ENCODE assay signal across 9 cellular contexts in the genomic region with DNA sequence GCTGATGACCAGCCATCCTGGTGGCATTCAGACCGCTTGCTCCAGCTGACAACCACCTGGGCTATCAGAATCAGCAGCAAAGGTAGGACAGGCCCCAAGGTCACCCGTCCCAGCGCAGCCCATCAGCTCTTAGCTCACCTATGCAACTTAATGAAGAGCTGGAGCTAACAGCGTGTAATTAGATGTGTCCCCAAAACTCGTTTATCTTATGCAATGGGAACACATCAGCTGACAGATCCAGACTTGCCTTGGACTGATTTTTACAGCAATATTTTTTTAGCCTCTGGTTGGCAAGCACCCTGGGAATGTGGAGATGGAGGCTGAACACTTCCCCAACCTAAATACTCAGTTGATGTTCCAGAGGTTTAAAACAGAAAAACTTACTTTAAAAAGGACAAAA.
A peak's percentile ranks its signal among the peaks of the same experiment; 100 is the strongest.
DNase-seq lines count a peak whose midpoint lies in the region; ATAC-seq and TF ChIP-seq lines count a peak whose summit lies in the region.
"Had no signal": no experiment of that assay in that cellular context is flagged by ENCODE, and none has a peak within 500 bp of the region (broad histone marks: within the 10 kb centered on the region; RNA-seq: fewer than 3 reads in every experiment).

No MANE protein-coding gene starts in this region.

- TF ChIP-seq EP300 in upper lobe of left lung (IDR thresholded peaks at IDR 0.05) = no peak

- H3K4me3 ChIP-seq in esophagus (ENCODE audit: low read depth in 1 of 2, low read length in 2 of 2) (no peak overlapping the region), neutrophil (ENCODE audit: low read depth in 1 of 2, low read length in 1 of 2) (no peak overlapping the region), upper lobe of left lung (no peak overlapping the region), lower leg skin (ENCODE audit: low read depth, poor library complexity, severe bottlenecking) (no peak overlapping the region)

- no peak for ATAC-seq in upper lobe of left lung (ENCODE audit: low FRiP score in 2 of 2)
- ATAC-seq: stimulated activated naive CD8-positive, alpha-beta T cell treated with anti-CD3 and anti-CD28 coated beads, Interleukin-15, amount 100 ng/mL, for 72 hours had no signal

- H3K27ac ChIP-seq in VCaP (peak overlapping the region; percentile 64), esophagus (ENCODE audit: low read depth in 2 of 2, low read length in 1 of 2) (peak overlapping the region; percentile 86 to 93), neutrophil (peak overlapping the region; percentile 96), upper lobe of left lung (peak overlapping the region; percentile 70 to 93 (median 78))

- TF ChIP-seq CTCF in VCaP (conservative IDR thresholded peaks at IDR 0.05) = no peak
- no peak for TF ChIP-seq CTCF in neutrophil (IDR thresholded peaks at IDR 0.05)
- no peak for TF ChIP-seq CTCF in upper lobe of left lung (IDR thresholded peaks at IDR 0.05)
- TF ChIP-seq CTCF in lower leg skin (IDR thresholded peaks at IDR 0.05) = no peak

- DNase-seq in upper lobe of left lung = no peak
- no peak for DNase-seq in ureter (ENCODE audit: low spot score)
- no peak for DNase-seq in AG08395 (ENCODE audit: low spot score)
- no peak for DNase-seq in lower leg skin (ENCODE audit: low spot score in 2 of 2)
- DNase-seq: NCI-H187 treated with DMSO at 0.1 percent for 48 hours; stimulated activated naive CD8-positive, alpha-beta T cell treated with anti-CD3 and anti-CD28 coated beads, Interleukin-15, amount 100 ng/mL, for 72 hours had no signal

- TF ChIP-seq POLR2A in upper lobe of left lung (IDR thresholded peaks at IDR 0.05) (no peak), lower leg skin (IDR thresholded peaks at IDR 0.05) (no peak)

- no peaks in the 10 kb centered on the region for H3K9me3 ChIP-seq in esophagus (ENCODE audit: control insufficient read depth in 2 of 2, insufficient read depth in 1 of 2, low read depth in 1 of 2, low read length in 1 of 2)
- H3K9me3 ChIP-seq in neutrophil = no peaks in the 10 kb centered on the region
- H3K9me3 ChIP-seq in upper lobe of left lung = no peaks in the 10 kb centered on the region

- 55 to 57% methylated on average over 5 of the region's 5 CpGs for WGBS in esophagus, 2 donors
- 80 to 83% methylated on average over 5 of the region's 5 CpGs for WGBS in upper lobe of left lung, 2 donors
- WGBS in lower leg skin, 2 donors = 35 to 59% methylated on average over 5 of the region's 5 CpGs

- H3K36me3 ChIP-seq in esophagus (ENCODE audit: control insufficient read depth in 2 of 2, insufficient read depth in 2 of 2, low read length in 1 of 2) (no peaks in the 10 kb centered on the region), neutrophil (no peaks in the 10 kb centered on the region), upper lobe of left lung (peaks cover 0 to 9% (median 0%) of the 10 kb centered on the region in 4 donors)

- intact Hi-C loops in lower leg skin (cut with DNase I; ENCODE audit: low total_unique reads) = no loop called here

- H3K27me3 ChIP-seq in esophagus (ENCODE audit: control insufficient read depth in 1 of 2, insufficient read depth in 2 of 2, low read length in 2 of 2) (no peaks in the 10 kb centered on the region), neutrophil (no peaks in the 10 kb centered on the region), upper lobe of left lung (no peaks in the 10 kb centered on the region)

- H3K4me1 ChIP-seq in esophagus (ENCODE audit: control insufficient read depth in 2 of 2, insufficient read depth in 2 of 2, low read length in 1 of 2) = peaks cover 7 to 27% of the 10 kb centered on the region in 2 donors
- H3K4me1 ChIP-seq in neutrophil (ENCODE audit: control insufficient read depth in 1 of 2, insufficient read depth in 1 of 2, low read depth in 1 of 2, low read length in 1 of 2) = peaks cover 55 to 57% of the 10 kb centered on the region in 2 experiments
- H3K4me1 ChIP-seq in upper lobe of left lung = peaks cover 67 to 75% (median 69%) of the 10 kb centered on the region in 4 donors
